2 cellular contexts compared by ENCODE assay signal in the genomic region with DNA sequence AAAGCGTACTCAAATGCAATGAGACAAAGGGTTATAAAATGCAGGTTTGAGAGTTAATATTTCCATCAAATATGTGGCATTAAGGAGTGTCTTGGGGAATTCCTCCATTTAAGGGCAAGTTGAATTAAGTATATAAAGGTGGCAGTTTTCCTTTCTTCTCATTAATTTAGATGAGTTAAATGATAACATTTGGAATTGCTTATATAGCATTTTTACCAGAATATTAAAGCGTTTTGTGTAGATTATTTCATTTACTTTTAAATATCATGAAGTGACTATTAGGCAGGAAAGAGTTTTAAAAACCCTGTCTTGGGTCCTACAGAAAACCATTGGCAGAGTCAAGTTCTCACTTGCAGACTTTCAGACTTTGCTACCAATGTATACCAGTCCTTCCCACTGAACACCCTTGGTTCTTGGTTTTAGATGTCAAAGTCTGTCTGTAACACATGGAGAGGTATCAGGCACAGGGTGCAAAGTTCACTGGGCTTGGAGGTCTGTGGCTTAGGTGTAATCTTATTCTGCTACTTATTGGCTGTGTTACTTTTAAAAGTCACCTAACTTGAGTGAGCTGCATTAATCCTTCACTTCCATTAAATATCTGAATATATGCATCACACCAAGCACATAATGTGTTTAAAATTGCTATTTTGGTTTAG.
TF ChIP-seq lines count a peak whose summit lies in the region.

No MANE protein-coding gene starts in this region.

TF ChIP-seq in K562, 482 proteins besides CTCF, POLR2A, EP300 and RAD21 (continued from another document):
- TF ChIP-seq STAT5A (IDR thresholded peaks at IDR 0.05; ENCODE audit: borderline replicate concordance, low read length) (no peak), MAFK (IDR thresholded peaks at IDR 0.05; ENCODE audit: low read length) (0 out of 2 replicates have a peak, but pooled peaks have one; percentile 4), HDAC2 (IDR thresholded peaks at IDR 0.05) (no peak), MED1 (CRISPR knock-in tag; IDR thresholded peaks at IDR 0.05; ENCODE audit: borderline replicate concordance) (no peak), NFE2L1 (tag; IDR thresholded peaks at IDR 0.05; ENCODE audit: borderline replicate concordance, low read depth) (no peak), C11orf30 (IDR thresholded peaks at IDR 0.05; ENCODE audit: low read depth) (peak; percentile 20; the same call in 1 of the 2 replicates), ZNF316 (IDR thresholded peaks at IDR 0.05) (peak; percentile 59), ZNF551 (CRISPR knock-in tag; IDR thresholded peaks at IDR 0.05) (no peak), CCNT2 (IDR thresholded peaks at IDR 0.05; ENCODE audit: borderline replicate concordance, extremely low read depth, insufficient read length, low read depth, low read length) (no peak), NEUROD1 (IDR thresholded peaks at IDR 0.05; ENCODE audit: borderline replicate concordance, low read depth, low read length, partially characterized antibody) (no peak), SMC3 (conservative IDR thresholded peaks at IDR 0.05; ENCODE audit: insufficient read depth, low read depth, low read length) (no peak), GATAD2A (IDR thresholded peaks at IDR 0.05) (no peak), ESRRB (CRISPR knock-in tag; IDR thresholded peaks at IDR 0.05; ENCODE audit: borderline replicate concordance) (no peak), ZNF436 (CRISPR knock-in tag; IDR thresholded peaks at IDR 0.05) (no peak), ETV1 (tag; conservative IDR thresholded peaks at IDR 0.05; ENCODE audit: low read depth) (no peak), L3MBTL2 (IDR thresholded peaks at IDR 0.05) (no peak), ELF1 (tag; IDR thresholded peaks at IDR 0.05) (no peak), ZEB2 (IDR thresholded peaks at IDR 0.05) (no peak), ATF7 (IDR thresholded peaks at IDR 0.05) (no peak), TEAD4 (IDR thresholded peaks at IDR 0.05; ENCODE audit: low read length) (no peak), TEAD4 (CRISPR knock-in tag; IDR thresholded peaks at IDR 0.05; ENCODE audit: borderline replicate concordance) (no peak), FOXJ3 (CRISPR knock-in tag; IDR thresholded peaks at IDR 0.05) (no peak), ZNF140 (CRISPR knock-in tag; IDR thresholded peaks at IDR 0.05) (no peak), MAFG (tag; conservative IDR thresholded peaks at IDR 0.05) (0 out of 2 replicates have a peak, but pooled peaks have one; percentile 9), ZNF212 (CRISPR knock-in tag; IDR thresholded peaks at IDR 0.05) (no peak), ZNF695 (CRISPR knock-in tag; IDR thresholded peaks at IDR 0.05) (no peak)
- TF ChIP-seq, protein P1, sequence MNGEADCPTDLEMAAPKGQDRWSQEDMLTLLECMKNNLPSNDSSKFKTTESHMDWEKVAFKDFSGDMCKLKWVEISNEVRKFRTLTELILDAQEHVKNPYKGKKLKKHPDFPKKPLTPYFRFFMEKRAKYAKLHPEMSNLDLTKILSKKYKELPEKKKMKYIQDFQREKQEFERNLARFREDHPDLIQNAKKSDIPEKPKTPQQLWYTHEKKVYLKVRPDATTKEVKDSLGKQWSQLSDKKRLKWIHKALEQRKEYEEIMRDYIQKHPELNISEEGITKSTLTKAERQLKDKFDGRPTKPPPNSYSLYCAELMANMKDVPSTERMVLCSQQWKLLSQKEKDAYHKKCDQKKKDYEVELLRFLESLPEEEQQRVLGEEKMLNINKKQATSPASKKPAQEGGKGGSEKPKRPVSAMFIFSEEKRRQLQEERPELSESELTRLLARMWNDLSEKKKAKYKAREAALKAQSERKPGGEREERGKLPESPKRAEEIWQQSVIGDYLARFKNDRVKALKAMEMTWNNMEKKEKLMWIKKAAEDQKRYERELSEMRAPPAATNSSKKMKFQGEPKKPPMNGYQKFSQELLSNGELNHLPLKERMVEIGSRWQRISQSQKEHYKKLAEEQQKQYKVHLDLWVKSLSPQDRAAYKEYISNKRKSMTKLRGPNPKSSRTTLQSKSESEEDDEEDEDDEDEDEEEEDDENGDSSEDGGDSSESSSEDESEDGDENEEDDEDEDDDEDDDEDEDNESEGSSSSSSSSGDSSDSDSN (IDR thresholded peaks at IDR 0.05; ENCODE audit: borderline replicate concordance in 1 of 2, low read depth in 2 of 2, low read length in 2 of 2): no peak
- TF ChIP-seq, protein P2, sequence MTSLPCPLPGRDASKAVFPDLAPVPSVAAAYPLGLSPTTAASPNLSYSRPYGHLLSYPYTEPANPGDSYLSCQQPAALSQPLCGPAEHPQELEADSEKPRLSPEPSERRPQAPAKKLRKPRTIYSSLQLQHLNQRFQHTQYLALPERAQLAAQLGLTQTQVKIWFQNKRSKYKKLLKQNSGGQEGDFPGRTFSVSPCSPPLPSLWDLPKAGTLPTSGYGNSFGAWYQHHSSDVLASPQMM (CRISPR knock-in tag; IDR thresholded peaks at IDR 0.05): no peak
- TF ChIP-seq, protein P3, sequence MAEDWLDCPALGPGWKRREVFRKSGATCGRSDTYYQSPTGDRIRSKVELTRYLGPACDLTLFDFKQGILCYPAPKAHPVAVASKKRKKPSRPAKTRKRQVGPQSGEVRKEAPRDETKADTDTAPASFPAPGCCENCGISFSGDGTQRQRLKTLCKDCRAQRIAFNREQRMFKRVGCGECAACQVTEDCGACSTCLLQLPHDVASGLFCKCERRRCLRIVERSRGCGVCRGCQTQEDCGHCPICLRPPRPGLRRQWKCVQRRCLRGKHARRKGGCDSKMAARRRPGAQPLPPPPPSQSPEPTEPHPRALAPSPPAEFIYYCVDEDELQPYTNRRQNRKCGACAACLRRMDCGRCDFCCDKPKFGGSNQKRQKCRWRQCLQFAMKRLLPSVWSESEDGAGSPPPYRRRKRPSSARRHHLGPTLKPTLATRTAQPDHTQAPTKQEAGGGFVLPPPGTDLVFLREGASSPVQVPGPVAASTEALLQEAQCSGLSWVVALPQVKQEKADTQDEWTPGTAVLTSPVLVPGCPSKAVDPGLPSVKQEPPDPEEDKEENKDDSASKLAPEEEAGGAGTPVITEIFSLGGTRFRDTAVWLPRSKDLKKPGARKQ (CRISPR knock-in tag; IDR thresholded peaks at IDR 0.05): no peak
- TF ChIP-seq, protein P4, sequence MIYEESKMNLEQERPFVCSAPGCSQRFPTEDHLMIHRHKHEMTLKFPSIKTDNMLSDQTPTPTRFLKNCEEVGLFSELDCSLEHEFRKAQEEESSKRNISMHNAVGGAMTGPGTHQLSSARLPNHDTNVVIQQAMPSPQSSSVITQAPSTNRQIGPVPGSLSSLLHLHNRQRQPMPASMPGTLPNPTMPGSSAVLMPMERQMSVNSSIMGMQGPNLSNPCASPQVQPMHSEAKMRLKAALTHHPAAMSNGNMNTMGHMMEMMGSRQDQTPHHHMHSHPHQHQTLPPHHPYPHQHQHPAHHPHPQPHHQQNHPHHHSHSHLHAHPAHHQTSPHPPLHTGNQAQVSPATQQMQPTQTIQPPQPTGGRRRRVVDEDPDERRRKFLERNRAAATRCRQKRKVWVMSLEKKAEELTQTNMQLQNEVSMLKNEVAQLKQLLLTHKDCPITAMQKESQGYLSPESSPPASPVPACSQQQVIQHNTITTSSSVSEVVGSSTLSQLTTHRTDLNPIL (CRISPR knock-in tag; IDR thresholded peaks at IDR 0.05): no peak

TF ChIP-seq in HepG2, 621 proteins besides CTCF, POLR2A, EP300 and RAD21 (continued from another document):
- TF ChIP-seq, protein P5, sequence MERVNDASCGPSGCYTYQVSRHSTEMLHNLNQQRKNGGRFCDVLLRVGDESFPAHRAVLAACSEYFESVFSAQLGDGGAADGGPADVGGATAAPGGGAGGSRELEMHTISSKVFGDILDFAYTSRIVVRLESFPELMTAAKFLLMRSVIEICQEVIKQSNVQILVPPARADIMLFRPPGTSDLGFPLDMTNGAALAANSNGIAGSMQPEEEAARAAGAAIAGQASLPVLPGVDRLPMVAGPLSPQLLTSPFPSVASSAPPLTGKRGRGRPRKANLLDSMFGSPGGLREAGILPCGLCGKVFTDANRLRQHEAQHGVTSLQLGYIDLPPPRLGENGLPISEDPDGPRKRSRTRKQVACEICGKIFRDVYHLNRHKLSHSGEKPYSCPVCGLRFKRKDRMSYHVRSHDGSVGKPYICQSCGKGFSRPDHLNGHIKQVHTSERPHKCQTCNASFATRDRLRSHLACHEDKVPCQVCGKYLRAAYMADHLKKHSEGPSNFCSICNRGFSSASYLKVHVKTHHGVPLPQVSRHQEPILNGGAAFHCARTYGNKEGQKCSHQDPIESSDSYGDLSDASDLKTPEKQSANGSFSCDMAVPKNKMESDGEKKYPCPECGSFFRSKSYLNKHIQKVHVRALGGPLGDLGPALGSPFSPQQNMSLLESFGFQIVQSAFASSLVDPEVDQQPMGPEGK (CRISPR knock-in tag; IDR thresholded peaks at IDR 0.05): no peak
- TF ChIP-seq ONECUT2 (CRISPR knock-in tag; IDR thresholded peaks at IDR 0.05): no peak
- no peak for TF ChIP-seq ZNF780A (CRISPR knock-in tag; IDR thresholded peaks at IDR 0.05)
- no peak for TF ChIP-seq SMC3 (IDR thresholded peaks at IDR 0.05; ENCODE audit: low read length)
- TF ChIP-seq ZNF33B (CRISPR knock-in tag; IDR thresholded peaks at IDR 0.05): no peak
- peak; percentile 22 to 61; a peak in 3 of 4 replicates for TF ChIP-seq MAFK (conservative IDR thresholded peaks at IDR 0.05 in 1 of 2, IDR thresholded peaks at IDR 0.05 in 1 of 2; ENCODE audit: low read length in 2 of 2)
- no peak for TF ChIP-seq ZNF724P (CRISPR knock-in tag; IDR thresholded peaks at IDR 0.05; ENCODE audit: borderline replicate concordance)
- TF ChIP-seq XBP1 (CRISPR knock-in tag; IDR thresholded peaks at IDR 0.05): no peak
